8 cellular contexts compared by ENCODE assay signal in the genomic region with DNA sequence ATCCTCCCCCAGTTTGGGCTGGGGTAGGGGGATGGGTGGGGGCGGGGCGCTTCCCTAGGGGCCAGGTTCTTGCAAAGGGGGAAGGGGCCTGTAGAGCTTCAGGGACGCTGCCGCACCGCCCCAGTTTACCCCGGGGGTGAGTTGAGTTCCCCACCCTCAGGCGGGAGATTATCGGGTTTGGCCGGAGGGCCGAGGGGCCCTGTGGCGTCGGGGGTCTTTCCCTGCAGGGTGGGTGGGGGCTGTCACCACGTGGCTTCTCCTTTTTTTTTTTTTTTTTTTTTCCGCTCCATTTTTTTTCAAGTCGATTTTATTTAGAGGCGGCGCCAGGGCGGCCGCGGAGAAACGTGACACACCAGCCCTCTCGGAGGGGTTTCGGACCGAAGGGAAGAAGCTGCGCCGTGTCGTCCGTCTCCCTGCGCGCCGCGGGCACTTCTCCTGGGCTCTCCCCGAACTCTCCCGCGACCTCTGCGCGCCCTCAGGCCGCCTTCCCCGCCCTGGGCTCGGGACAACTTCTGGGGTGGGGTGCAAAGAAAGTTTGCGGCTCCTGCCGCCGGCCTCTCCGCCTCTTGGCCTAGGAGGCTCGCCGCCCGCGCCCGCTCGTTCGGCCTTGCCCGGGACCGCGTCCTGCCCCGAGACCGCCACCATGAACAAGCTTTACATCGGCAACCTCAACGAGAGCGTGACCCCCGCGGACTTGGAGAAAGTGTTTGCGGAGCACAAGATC. TPM values are rescaled to one million over a fixed set of nuclear protein-coding genes. Genes with fewer than 3 reads are reported as not detected.
DNase-seq lines count a peak whose midpoint lies in the region; ATAC-seq and TF ChIP-seq lines count a peak whose summit lies in the region.

A gene (plus strand): TSS at position 283 of the 724 bp plus-strand sequence. CDS start 361 bp downstream, at position 644.

- peaks cover 0 to 13% (median 2%) of the 10 kb centered on the region in 10 experiments; a peak in 4 of 20 replicates for H3K4me1 ChIP-seq in BLaER1 treated with 17β-estradiol and CSF1 and Interleukin-3, amounts not matched to agents 10 nM and 100 nM
- H3K4me1 ChIP-seq in right cardiac atrium (ENCODE audit: control insufficient read depth, insufficient read depth, low read length) (peaks cover 3% of the 10 kb centered on the region), body of pancreas (peaks cover 31% of the 10 kb centered on the region)

- WGBS in right cardiac atrium = 1% methylated on average over 62 of the region's 62 CpGs
- WGBS in body of pancreas, 2 donors = 3 to 6% methylated on average over 32 to 62 of the region's 62 CpGs

- H3K27ac Mint-ChIP-seq in activated CD8-positive, alpha-beta memory T cell treated with anti-CD3 and anti-CD28 coated beads, Interleukin-2, amount 10 ng/mL, durations not matched to agents 7 days and 5 days = peak within 1 kb of the TSS; percentile 64
- no peak within 1 kb of the TSS for H3K27ac Mint-ChIP-seq in stimulated activated naive CD8-positive, alpha-beta T cell treated with anti-CD3 and anti-CD28 coated beads, Interleukin-15, Interleukin-2, amounts not matched to agents 100 ng/mL and 50 ng/mL, for 24 hours

- no peak within 1 kb of the TSS for H3K27ac ChIP-seq in BLaER1 treated with 17β-estradiol and CSF1 and Interleukin-3, amounts not matched to agents 10 nM and 100 nM
- H3K27ac ChIP-seq in right cardiac atrium (ENCODE audit: low read length) (no peak within 1 kb of the TSS), body of pancreas (no peak within 1 kb of the TSS)

- H3K4me1 Mint-ChIP-seq in activated CD8-positive, alpha-beta memory T cell treated with anti-CD3 and anti-CD28 coated beads, Interleukin-2, amount 10 ng/mL, durations not matched to agents 7 days and 5 days = peaks cover 21% of the 10 kb centered on the region
- H3K4me1 Mint-ChIP-seq in stimulated activated naive CD8-positive, alpha-beta T cell treated with anti-CD3 and anti-CD28 coated beads, Interleukin-15, Interleukin-2, amounts not matched to agents 100 ng/mL and 50 ng/mL, for 24 hours (ENCODE audit: low read depth) = peaks cover 37% of the 10 kb centered on the region

- TF ChIP-seq POLR2A in body of pancreas (IDR thresholded peaks at IDR 0.05) = no peak

- H3K4me3 Mint-ChIP-seq in activated CD8-positive, alpha-beta memory T cell treated with anti-CD3 and anti-CD28 coated beads, Interleukin-2, amount 10 ng/mL, durations not matched to agents 7 days and 5 days = peak within 1 kb of the TSS; percentile 33
- H3K4me3 Mint-ChIP-seq in stimulated activated naive CD8-positive, alpha-beta T cell treated with anti-CD3 and anti-CD28 coated beads, Interleukin-15, Interleukin-2, amounts not matched to agents 100 ng/mL and 50 ng/mL, for 24 hours = peak within 1 kb of the TSS; percentile 69

- no peak within 1 kb of the TSS for H3K9ac ChIP-seq in BLaER1 treated with 17β-estradiol and CSF1 and Interleukin-3, amounts not matched to agents 10 nM and 100 nM

- H3K27me3 ChIP-seq in BLaER1 treated with 17β-estradiol and CSF1 and Interleukin-3, amounts not matched to agents 10 nM and 100 nM = peaks cover 98 to 100% (median 99%) of the 10 kb centered on the region in 11 experiments
- H3K27me3 ChIP-seq in right cardiac atrium (ENCODE audit: control insufficient read depth, insufficient read depth) = peaks cover 5% of the 10 kb centered on the region
- peaks cover 7 to 64% of the 10 kb centered on the region in 2 donors for H3K27me3 ChIP-seq in body of pancreas

- no peaks in the 10 kb centered on the region for H3K36me3 Mint-ChIP-seq in activated CD8-positive, alpha-beta memory T cell treated with anti-CD3 and anti-CD28 coated beads, Interleukin-2, amount 10 ng/mL, durations not matched to agents 7 days and 5 days
- H3K36me3 Mint-ChIP-seq in stimulated activated naive CD8-positive, alpha-beta T cell treated with anti-CD3 and anti-CD28 coated beads, Interleukin-15, Interleukin-2, amounts not matched to agents 100 ng/mL and 50 ng/mL, for 24 hours (ENCODE audit: low read depth) = no peaks in the 10 kb centered on the region

- TF ChIP-seq CTCF in body of pancreas (IDR thresholded peaks at IDR 0.05) = no peak

- H3K4me3 ChIP-seq in BLaER1 treated with 17β-estradiol and CSF1 and Interleukin-3, amounts not matched to agents 10 nM and 100 nM = peak within 1 kb of the TSS in 3 of 10 experiments; percentile 7 to 28 (median 22); a peak in 2 of 20 replicates
- peak within 1 kb of the TSS; percentile 23 for H3K4me3 ChIP-seq in right cardiac atrium (ENCODE audit: low read length)
- no peak within 1 kb of the TSS for H3K4me3 ChIP-seq in body of pancreas

- peaks cover 0 to 86% (median 61%) of the 10 kb centered on the region in 11 experiments; a peak in 19 of 22 replicates for H4K20me1 ChIP-seq in BLaER1 treated with 17β-estradiol and CSF1 and Interleukin-3, amounts not matched to agents 10 nM and 100 nM

- H3K4me2 ChIP-seq in BLaER1 treated with 17β-estradiol and CSF1 and Interleukin-3, amounts not matched to agents 10 nM and 100 nM = peak within 1 kb of the TSS in 6 of 11 experiments; percentile 5 to 76 (median 41); a peak in 9 of 22 replicates

- no peaks in the 10 kb centered on the region for H3K9me3 ChIP-seq in BLaER1 treated with 17β-estradiol and CSF1 and Interleukin-3, amounts not matched to agents 10 nM and 100 nM (replicated peaks in 1 of 11)
- H3K9me3 ChIP-seq in right cardiac atrium (ENCODE audit: control insufficient read depth, low read length) (no peaks in the 10 kb centered on the region), body of pancreas (no peaks in the 10 kb centered on the region)

- peaks cover 89% of the 10 kb centered on the region for H3K27me3 Mint-ChIP-seq in activated CD8-positive, alpha-beta memory T cell treated with anti-CD3 and anti-CD28 coated beads, Interleukin-2, amount 10 ng/mL, durations not matched to agents 7 days and 5 days
- H3K27me3 Mint-ChIP-seq in stimulated activated naive CD8-positive, alpha-beta T cell treated with anti-CD3 and anti-CD28 coated beads, Interleukin-15, Interleukin-2, amounts not matched to agents 100 ng/mL and 50 ng/mL, for 24 hours = peaks cover 94% of the 10 kb centered on the region

- CTCF ChIA-PET in activated CD8-positive, alpha-beta memory T cell treated with anti-CD3 and anti-CD28 coated beads, Interleukin-2, amount 10 ng/mL, durations not matched to agents 7 days and 5 days (lab: Charles Lee) = interaction anchor here (1.6 kb wide), 1 partner anchor 35 kb away, joined by 3 read pairs; no protein-coding TSS in a partner anchor

- no peaks in the 10 kb centered on the region for H3K9me3 Mint-ChIP-seq in activated CD8-positive, alpha-beta memory T cell treated with anti-CD3 and anti-CD28 coated beads, Interleukin-2, amount 10 ng/mL, durations not matched to agents 7 days and 5 days (ENCODE audit: low read depth)
- H3K9me3 Mint-ChIP-seq in stimulated activated naive CD8-positive, alpha-beta T cell treated with anti-CD3 and anti-CD28 coated beads, Interleukin-15, Interleukin-2, amounts not matched to agents 100 ng/mL and 50 ng/mL, for 24 hours = no peaks in the 10 kb centered on the region

- peak; percentile 39 for ATAC-seq in activated CD8-positive, alpha-beta memory T cell treated with anti-CD3 and anti-CD28 coated beads, Interleukin-2, amount 10 ng/mL, durations not matched to agents 7 days and 5 days
- ATAC-seq in right cardiac atrium (peak; percentile 26 to 29), sciatic nerve (no peak), body of pancreas (no peak)

- H3K36me3 ChIP-seq in BLaER1 treated with 17β-estradiol and CSF1 and Interleukin-3, amounts not matched to agents 10 nM and 100 nM = no peaks in the 10 kb centered on the region
- no peaks in the 10 kb centered on the region for H3K36me3 ChIP-seq in body of pancreas (replicated peaks in 1 of 2; ENCODE audit: insufficient read depth in 1 of 2, low read depth in 2 of 2)

- intact Hi-C loops in right cardiac atrium (cut with DNase I) (no loop called here), sciatic nerve (cut with DNase I) (loop anchor here (10.0 kb wide), 1 partner anchor 272 kb away; a partner anchor contains a TSS), body of pancreas (cut with DNase I) (no loop called here)

- peak; percentile 80 for DNase-seq in HT1080 (ENCODE audit: low read depth)
- peak; percentile 39 for DNase-seq in activated CD8-positive, alpha-beta memory T cell treated with anti-CD3 and anti-CD28 coated beads, Interleukin-2, amount 10 ng/mL, durations not matched to agents 7 days and 5 days
- peak in 2 of 3 donors; percentile 45 to 49 for DNase-seq in right cardiac atrium
- no peak for DNase-seq in sciatic nerve (ENCODE audit: low spot score)
- DNase-seq in AG08396 (ENCODE audit: low spot score) = no peak
- DNase-seq in body of pancreas = no peak

RNA-seq across cellular contexts. Expression of the gene that starts here (rescaled TPM):
- 18.5 and 18.6 TPM in 2 replicates for total RNA-seq in HT1080 (2014; rRNA removed; shearing (Covaris generic))
- 10.5 and 12.1 TPM in 2 replicates for polyA plus RNA-seq in HT1080 (2015; cell fraction: cytosol; rRNA removed)
- polyA plus RNA-seq in HT1080 (2015; cell fraction: nucleus; rRNA removed) = 34.4 and 34.5 TPM in 2 replicates
- total RNA-seq in activated CD8-positive, alpha-beta memory T cell treated with anti-CD3 and anti-CD28 coated beads, Interleukin-2, amount 10 ng/mL, durations not matched to agents 7 days and 5 days = not detected
- total RNA-seq in right cardiac atrium (not detected), sciatic nerve (not detected), body of pancreas (not detected)
- not detected for polyA plus RNA-seq in right cardiac atrium

Comparison
In these comparisons a context has a peak if more than half of its experiments do, and no peak if none do; other contexts are left out.
1. RNA of the gene that starts here (total RNA-seq): 18.5 to 18.6 TPM in HT1080; not detected in activated CD8-positive, alpha-beta memory T cell treated with anti-CD3 and anti-CD28 coated beads, Interleukin-2, amount 10 ng/mL, durations not matched to agents 7 days and 5 days, not detected in right cardiac atrium, not detected in sciatic nerve (single experiment) and not detected in body of pancreas; every median in the first group is over 10 times any median in the second.
2. Peak in DNase-seq and ATAC-seq in activated CD8-positive, alpha-beta memory T cell treated with anti-CD3 and anti-CD28 coated beads, Interleukin-2, amount 10 ng/mL, durations not matched to agents 7 days and 5 days; RNA of the gene not detected or under 1 TPM.
3. Peak in DNase-seq, ATAC-seq and H3K4me3 ChIP-seq in right cardiac atrium; RNA of the gene not detected or under 1 TPM.